In the genomic region with DNA sequence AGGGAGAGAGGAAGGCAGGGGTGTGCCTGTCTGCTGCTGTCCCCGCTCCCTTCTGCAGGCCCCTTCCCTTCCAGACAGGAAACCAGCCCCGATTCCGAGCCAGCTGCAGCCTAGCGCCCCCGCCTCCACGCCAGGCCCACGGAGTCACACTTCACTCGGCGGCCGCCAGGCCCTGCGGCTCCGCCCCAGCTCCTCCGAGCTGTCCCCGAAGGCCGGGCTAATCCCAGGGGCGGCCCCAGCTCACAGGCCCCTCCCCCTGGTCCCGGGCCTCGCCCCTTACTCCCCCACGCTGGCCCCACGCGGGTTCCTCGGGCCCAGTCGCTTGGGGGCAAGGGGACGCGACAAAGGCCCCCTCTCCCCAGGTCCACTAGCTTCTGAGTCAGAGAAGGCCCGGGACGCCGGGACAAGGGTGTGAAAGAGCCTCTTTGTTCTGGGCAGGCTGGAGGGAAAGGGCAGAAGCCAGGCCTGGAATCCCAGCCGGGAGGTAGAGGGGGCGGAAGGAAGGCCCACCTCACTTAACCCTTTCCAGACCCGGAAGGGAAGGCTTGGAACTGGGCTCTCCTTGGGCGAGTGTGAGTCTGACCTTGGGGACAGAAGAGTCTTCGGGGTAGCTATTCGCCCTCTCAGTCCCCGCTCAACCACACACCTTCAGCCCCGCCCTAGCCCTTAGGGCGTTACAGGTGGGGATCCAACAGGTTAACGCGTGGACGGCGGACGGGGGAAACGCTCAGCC, we compare ENCODE assay signal across 1 cellular context.
A peak's percentile ranks its signal among the peaks of the same experiment; 100 is the strongest.
TF ChIP-seq lines count a peak whose summit lies in the region.

No MANE protein-coding gene starts in this region.

TF ChIP-seq in endothelial cell of umbilical vein, 7 proteins besides CTCF, POLR2A, EP300 and RAD21:
- TF ChIP-seq POLR2AphosphoS5 (IDR thresholded peaks at IDR 0.05; ENCODE audit: insufficient read depth, low read depth, low read length) = peak; percentile 33
- TF ChIP-seq EZH2 (IDR thresholded peaks at IDR 0.05; ENCODE audit: borderline replicate concordance, low read depth, low read length, severe bottlenecking) = no peak
TF ChIP-seq in endothelial cell of umbilical vein: peak in this region for 1.
